In genomic region chr6:160248538-160248937, GRCh38 we compare ENCODE assay signal across 19 cellular contexts. TPM values are rescaled to one million over a fixed set of nuclear protein-coding genes. Genes with fewer than 3 reads are reported as not detected.
DNase-seq lines count a peak whose midpoint lies in the region; ATAC-seq and TF ChIP-seq lines count a peak whose summit lies in the region.
"Had no signal": no experiment of that assay in that cellular context is flagged by ENCODE, and none has a peak within 500 bp of the region (broad histone marks: within the 10 kb centered on the region; RNA-seq: fewer than 3 reads in every experiment).

No MANE protein-coding gene starts in this region.

- H3K36me3 ChIP-seq in right atrium auricular region: no peaks in the 10 kb centered on the region
- H3K36me3 ChIP-seq: heart left ventricle, prostate gland had no signal

- TF ChIP-seq CTCF in WTC11 (IDR thresholded peaks at IDR 0.05) (no peak), right atrium auricular region (IDR thresholded peaks at IDR 0.05) (no peak)

- H3K4me1 Mint-ChIP-seq in activated naive CD4-positive, alpha-beta T cell treated with anti-CD3 and anti-CD28 coated beads, Interleukin-2, amount 10 ng/mL, durations not matched to agents 7 days and 5 days: no peaks in the 10 kb centered on the region
- H3K4me1 Mint-ChIP-seq in WTC11: peaks cover 76% of the 10 kb centered on the region
- H3K4me1 Mint-ChIP-seq in stimulated activated naive CD8-positive, alpha-beta T cell treated with anti-CD3 and anti-CD28 coated beads, Interleukin-15, amount 100 ng/mL, for 72 hours: no peaks in the 10 kb centered on the region

- H3K4me1 ChIP-seq in right atrium auricular region: no peaks in the 10 kb centered on the region
- H3K4me1 ChIP-seq: prostate gland had no signal

- CTCF ChIA-PET in activated naive CD4-positive, alpha-beta T cell treated with anti-CD3 and anti-CD28 coated beads, Interleukin-2, amount 10 ng/mL, durations not matched to agents 7 days and 5 days (lab: Charles Lee): no interaction called here
- CTCF ChIA-PET in WTC11 (lab: Charles Lee): no interaction called here

- H3K27ac Mint-ChIP-seq in activated naive CD4-positive, alpha-beta T cell treated with anti-CD3 and anti-CD28 coated beads, Interleukin-2, amount 50 U/mL, for 72 hours: no peak overlapping the region
- H3K27ac Mint-ChIP-seq in activated naive CD4-positive, alpha-beta T cell treated with anti-CD3 and anti-CD28 coated beads, Interleukin-2, amount 10 ng/mL, durations not matched to agents 7 days and 5 days: no peak overlapping the region
- peak overlapping the region; percentile 58; the same call in 1 of the 2 replicates for H3K27ac Mint-ChIP-seq in WTC11
- no peak overlapping the region for H3K27ac Mint-ChIP-seq in stimulated activated naive CD8-positive, alpha-beta T cell treated with anti-CD3 and anti-CD28 coated beads, Interleukin-15, amount 100 ng/mL, for 72 hours
- H3K27ac Mint-ChIP-seq: CD8-positive, alpha-beta T cell; T-helper 1 cell treated with Interleukin-12 subunit alpha and Interleukin-12 subunit beta and Interleukin-4 antibody, amounts not matched to agents 30 μg/mL and 1 μg/mL, for 36 hours had no signal

- H3K27me3 Mint-ChIP-seq in activated naive CD4-positive, alpha-beta T cell treated with anti-CD3 and anti-CD28 coated beads, Interleukin-2, amount 10 ng/mL, durations not matched to agents 7 days and 5 days: peaks cover 16% of the 10 kb centered on the region
- H3K27me3 Mint-ChIP-seq in WTC11 (ENCODE audit: low read depth): peaks cover under 1% of the 10 kb centered on the region; the same call in 1 of the 2 replicates
- peaks cover 14% of the 10 kb centered on the region for H3K27me3 Mint-ChIP-seq in stimulated activated naive CD8-positive, alpha-beta T cell treated with anti-CD3 and anti-CD28 coated beads, Interleukin-15, amount 100 ng/mL, for 72 hours

- H3K9me3 Mint-ChIP-seq in activated naive CD4-positive, alpha-beta T cell treated with anti-CD3 and anti-CD28 coated beads, Interleukin-2, amount 50 U/mL, for 72 hours: no peaks in the 10 kb centered on the region
- H3K9me3 Mint-ChIP-seq in activated naive CD4-positive, alpha-beta T cell treated with anti-CD3 and anti-CD28 coated beads, Interleukin-2, amount 10 ng/mL, durations not matched to agents 7 days and 5 days: no peaks in the 10 kb centered on the region
- H3K9me3 Mint-ChIP-seq in WTC11: peaks cover 5% of the 10 kb centered on the region; the same call in 1 of the 2 replicates
- H3K9me3 Mint-ChIP-seq in stimulated activated naive CD8-positive, alpha-beta T cell treated with anti-CD3 and anti-CD28 coated beads, Interleukin-15, amount 100 ng/mL, for 72 hours: no peaks in the 10 kb centered on the region
- H3K9me3 Mint-ChIP-seq: CD8-positive, alpha-beta T cell; T-helper 1 cell treated with Interleukin-12 subunit alpha and Interleukin-12 subunit beta and Interleukin-4 antibody, amounts not matched to agents 30 μg/mL and 1 μg/mL, for 36 hours had no signal

- ATAC-seq in activated naive CD4-positive, alpha-beta T cell treated with anti-CD3 and anti-CD28 coated beads, Interleukin-2, amount 50 U/mL, for 72 hours: peak; percentile 56 to 59
- ATAC-seq in WTC11 (no peak), HG03135 (IDR thresholded peaks at IDR 0.05; ENCODE audit: unreplicated experiment) (no peak)
- ATAC-seq in stimulated activated naive CD8-positive, alpha-beta T cell treated with anti-CD3 and anti-CD28 coated beads, Interleukin-15, amount 100 ng/mL, for 72 hours: peak; percentile 62
- ATAC-seq: CD8-positive, alpha-beta T cell; heart left ventricle had no signal

- no peak overlapping the region for H3K4me3 Mint-ChIP-seq in activated naive CD4-positive, alpha-beta T cell treated with anti-CD3 and anti-CD28 coated beads, Interleukin-2, amount 10 ng/mL, durations not matched to agents 7 days and 5 days
- no peak overlapping the region for H3K4me3 Mint-ChIP-seq in WTC11
- H3K4me3 Mint-ChIP-seq in stimulated activated naive CD8-positive, alpha-beta T cell treated with anti-CD3 and anti-CD28 coated beads, Interleukin-15, amount 100 ng/mL, for 72 hours: no peak overlapping the region
- H3K4me3 Mint-ChIP-seq: CD8-positive, alpha-beta T cell; T-helper 1 cell treated with Interleukin-12 subunit alpha and Interleukin-12 subunit beta and Interleukin-4 antibody, amounts not matched to agents 30 μg/mL and 1 μg/mL, for 36 hours had no signal

- H3K4me3 ChIP-seq in right atrium auricular region: no peak overlapping the region
- H3K4me3 ChIP-seq: heart left ventricle, prostate gland had no signal

- intact Hi-C loops in posterior cingulate gyrus (cut with DNase I): no loop called here

- DNase-seq in activated naive CD4-positive, alpha-beta T cell treated with anti-CD3 and anti-CD28 coated beads, Interleukin-2, amount 50 U/mL, for 72 hours (ENCODE audit: low spot score in 2 of 2): no peak
- no peak for DNase-seq in activated naive CD4-positive, alpha-beta T cell treated with anti-CD3 and anti-CD28 coated beads, Interleukin-2, amount 10 ng/mL, durations not matched to agents 7 days and 5 days
- DNase-seq in WTC11 (ENCODE audit: low spot score) (no peak), glomerular visceral epithelial cell (ENCODE audit: extremely low spot score) (peak; percentile 67), right atrium auricular region (ENCODE audit: low spot score) (no peak), posterior cingulate gyrus (no peak)
- no peak for DNase-seq in stimulated activated naive CD8-positive, alpha-beta T cell treated with anti-CD3 and anti-CD28 coated beads, Interleukin-15, amount 100 ng/mL, for 72 hours
- DNase-seq: activated CD4-positive, CD25-positive, alpha-beta regulatory T cell treated with anti-CD3 and anti-CD28 coated beads, Interleukin-2, amount 50 U/mL, for 72 hours; CD8-positive, alpha-beta T cell; heart left ventricle; NCI-H2081 treated with DMSO at 0.1 percent for 48 hours; NCI-H748 treated with DMSO at 0.1 percent for 48 hours; Right ventricle myocardium superior; stimulated activated CD4-positive, alpha-beta T cell treated with anti-CD3 and anti-CD28 coated beads, Interleukin-15, amount 100 ng/mL, for 24 hours had no signal

- H3K27ac ChIP-seq in right atrium auricular region: no peak overlapping the region
- H3K27ac ChIP-seq: prostate gland had no signal

- no peaks in the 10 kb centered on the region for H3K27me3 ChIP-seq in right atrium auricular region

- H3K36me3 Mint-ChIP-seq in activated naive CD4-positive, alpha-beta T cell treated with anti-CD3 and anti-CD28 coated beads, Interleukin-2, amount 50 U/mL, for 72 hours: no peaks in the 10 kb centered on the region
- H3K36me3 Mint-ChIP-seq in activated naive CD4-positive, alpha-beta T cell treated with anti-CD3 and anti-CD28 coated beads, Interleukin-2, amount 10 ng/mL, durations not matched to agents 7 days and 5 days: no peaks in the 10 kb centered on the region
- peaks cover 11% of the 10 kb centered on the region for H3K36me3 Mint-ChIP-seq in WTC11
- H3K36me3 Mint-ChIP-seq: CD8-positive, alpha-beta T cell had no signal

- H3K9me3 ChIP-seq in right atrium auricular region: no peaks in the 10 kb centered on the region
- H3K9me3 ChIP-seq: heart left ventricle, prostate gland had no signal

- POLR2A ChIA-PET in WTC11 (lab: Charles Lee): no interaction called here

TF ChIP-seq in WTC11, 78 proteins besides CTCF, POLR2A, EP300 and RAD21:
- TF ChIP-seq RORB (CRISPR knock-in tag; IDR thresholded peaks at IDR 0.05) (no peak), ETV6 (CRISPR knock-in tag; IDR thresholded peaks at IDR 0.05) (no peak), MXD4 (CRISPR knock-in tag; IDR thresholded peaks at IDR 0.05; ENCODE audit: borderline replicate concordance) (no peak), ATF2 (CRISPR knock-in tag; IDR thresholded peaks at IDR 0.05; ENCODE audit: borderline replicate concordance, low read depth) (no peak), FOXP4 (CRISPR knock-in tag; IDR thresholded peaks at IDR 0.05) (no peak), KAT7 (CRISPR knock-in tag; IDR thresholded peaks at IDR 0.05; ENCODE audit: borderline replicate concordance) (no peak)
TF ChIP-seq in WTC11: peak in this region for 0.

RNA-seq across cellular contexts. Expression of gene SLC22A2, which starts 10.1 kb away (rescaled TPM):
- total RNA-seq in activated naive CD4-positive, alpha-beta T cell treated with anti-CD3 and anti-CD28 coated beads, Interleukin-2, amount 50 U/mL, for 72 hours: not detected
- total RNA-seq in WTC11 (2021) (0.44 to 0.96 TPM (median 0.78 TPM) in 3 replicates), right atrium auricular region (not detected)
- total RNA-seq: A673; CD8-positive, alpha-beta T cell; heart left ventricle; myocyte; prostate gland; Right ventricle myocardium superior had no signal

Comparison
In these comparisons a context has a peak if more than half of its experiments do, and no peak if none do; other contexts are left out.
1. ATAC-seq: peak in activated naive CD4-positive, alpha-beta T cell treated with anti-CD3 and anti-CD28 coated beads, Interleukin-2, amount 50 U/mL, for 72 hours (2 of 2) and stimulated activated naive CD8-positive, alpha-beta T cell treated with anti-CD3 and anti-CD28 coated beads, Interleukin-15, amount 100 ng/mL, for 72 hours (single experiment); none in WTC11 (single experiment) and HG03135 (single experiment).